In genomic region chr6:103047567-103047966, GRCh38 we compare ENCODE assay signal across 22 cellular contexts.
"Had no signal": no experiment of that assay in that cellular context is flagged by ENCODE, and none has a peak within 500 bp of the region (broad histone marks: within the 10 kb centered on the region; RNA-seq: fewer than 3 reads in every experiment).

No MANE protein-coding gene starts in this region.

- DNase-seq: KBM-7, MV-4-11, NCI-H1048, NCI-H1105 treated with DMSO at 0.1 percent for 48 hours, NCI-H1436, NCI-H187, NCI-H2029, NCI-H2081 treated with DMSO at 0.1 percent for 48 hours, NCI-H2227 treated with DMSO at 0.1 percent for 48 hours, NCI-H510A, NCI-H524 treated with DMSO at 0.1 percent for 48 hours, NCI-H69, NCI-H774, PC-3, SHP77, SK-N-SH, SW 1271, T-cell had no signal

- H3K27ac ChIP-seq: HL-60, RWPE1 had no signal

- H3K4me2 ChIP-seq: SK-N-SH had no signal

- H3K9me3 ChIP-seq: SK-N-SH had no signal

- ATAC-seq: Panc1, PC-3, T-cell had no signal

- FAIRE-seq: HTR-8/SVneo had no signal

- H3K9ac ChIP-seq: SK-N-SH had no signal
